ENCODE assay signal across 28 cellular contexts in genomic region chr11:117960406-117960805, GRCh38. TPM values are rescaled to one million over a fixed set of nuclear protein-coding genes. Genes with fewer than 3 reads are reported as not detected.
DNase-seq lines count a peak whose midpoint lies in the region; ATAC-seq lines count a peak whose summit lies in the region.
"Had no signal": no experiment of that assay in that cellular context is flagged by ENCODE, and none has a peak within 500 bp of the region (broad histone marks: within the 10 kb centered on the region; RNA-seq: fewer than 3 reads in every experiment).

No MANE protein-coding gene starts in this region.

- CTCF ChIA-PET in activated naive CD4-positive, alpha-beta T cell treated with anti-CD3 and anti-CD28 coated beads for 36 hours (lab: Charles Lee), result interaction anchor here (0.6 to 2.1 kb wide), 9 partner anchors 10 to 153 kb away, joined by 3 to 13 read pairs (median 4); no protein-coding TSS in a partner anchor
- CTCF ChIA-PET in activated naive CD4-positive, alpha-beta T cell treated with anti-CD3 and anti-CD28 coated beads, Interleukin-2, amount 10 ng/mL, durations not matched to agents 7 days and 5 days (lab: Charles Lee), result interaction anchor here (1.4 to 2.8 kb wide), 3 partner anchors 9 to 26 kb away, joined by 5 to 14 read pairs (median 5); partner anchors contain the start of gene IL10RA

- H3K9me3 Mint-ChIP-seq in activated naive CD4-positive, alpha-beta T cell treated with anti-CD3 and anti-CD28 coated beads for 36 hours, result peaks cover 2% of the 10 kb centered on the region
- H3K9me3 Mint-ChIP-seq in activated naive CD4-positive, alpha-beta T cell treated with anti-CD3 and anti-CD28 coated beads, Interleukin-2, amount 10 ng/mL, durations not matched to agents 7 days and 5 days, result peaks cover 40% of the 10 kb centered on the region
- H3K9me3 Mint-ChIP-seq in activated T-helper 17 cell treated with anti-CD3 and anti-CD28 coated beads, Interleukin-2, amount 50 U/mL, for 72 hours, result peaks cover 5% of the 10 kb centered on the region
- peaks cover 0 to 25% (median 15%) of the 10 kb centered on the region in 9 donors for H3K9me3 Mint-ChIP-seq in naive thymus-derived CD8-positive, alpha-beta T cell
- H3K9me3 Mint-ChIP-seq: endodermal cell, H9 had no signal

- peaks cover 24% of the 10 kb centered on the region for H3K4me1 Mint-ChIP-seq in activated naive CD4-positive, alpha-beta T cell treated with anti-CD3 and anti-CD28 coated beads for 36 hours (ENCODE audit: low read depth)
- H3K4me1 Mint-ChIP-seq in activated naive CD4-positive, alpha-beta T cell treated with anti-CD3 and anti-CD28 coated beads, Interleukin-2, amount 10 ng/mL, durations not matched to agents 7 days and 5 days, result peaks cover 33% of the 10 kb centered on the region
- peaks cover 20% of the 10 kb centered on the region for H3K4me1 Mint-ChIP-seq in activated T-helper 17 cell treated with anti-CD3 and anti-CD28 coated beads, Interleukin-2, amount 50 U/mL, for 72 hours
- H3K4me1 Mint-ChIP-seq in naive thymus-derived CD8-positive, alpha-beta T cell, result peaks cover 21 to 66% (median 50%) of the 10 kb centered on the region in 4 donors
- H3K4me1 Mint-ChIP-seq: endodermal cell had no signal

- H3K9me3 ChIP-seq in Karpas-422 (ENCODE audit: low read length), result no peaks in the 10 kb centered on the region
- H3K9me3 ChIP-seq: esophagus squamous epithelium, Peyer's patch had no signal

- no peak overlapping the region for H3K9ac ChIP-seq in Karpas-422 (ENCODE audit: low read length)
- H3K9ac ChIP-seq: parathyroid adenoma had no signal

- no peak for DNase-seq in activated naive CD4-positive, alpha-beta T cell treated with anti-CD3 and anti-CD28 coated beads for 36 hours
- DNase-seq in activated naive CD4-positive, alpha-beta T cell treated with anti-CD3 and anti-CD28 coated beads, Interleukin-2, amount 10 ng/mL, durations not matched to agents 7 days and 5 days, result no peak
- DNase-seq in Karpas-422, result no peak
- DNase-seq in naive thymus-derived CD8-positive, alpha-beta T cell, result no peak
- no peak for DNase-seq in cortex of kidney (lab: John Stamatoyannopoulos, UW)
- DNase-seq in DMS 273 treated with DMSO at 0.1 percent for 48 hours (lab: John Stamatoyannopoulos, UW), result no peak
- DNase-seq: activated CD4-positive, CD25-positive, alpha-beta regulatory T cell; activated effector memory CD4-positive, alpha-beta T cell treated with anti-CD3 and anti-CD28 coated beads, Interleukin-2, amount 50 U/mL, for 16 hours; C1 segment of cervical spinal cord; Caco-2; DMS79; endodermal cell; esophagus squamous epithelium; foreskin melanocyte; GF-D8; H9; heart right ventricle; NCI-H2029; NCI-H526; Peyer's patch; SHP77 treated with DMSO at 0.1 percent for 48 hours had no signal

- H3K27ac Mint-ChIP-seq in activated naive CD4-positive, alpha-beta T cell treated with anti-CD3 and anti-CD28 coated beads for 36 hours, result peak overlapping the region; percentile 13
- no peak overlapping the region for H3K27ac Mint-ChIP-seq in activated naive CD4-positive, alpha-beta T cell treated with anti-CD3 and anti-CD28 coated beads, Interleukin-2, amount 10 ng/mL, durations not matched to agents 7 days and 5 days
- H3K27ac Mint-ChIP-seq in activated T-helper 17 cell treated with anti-CD3 and anti-CD28 coated beads, Interleukin-2, amount 50 U/mL, for 72 hours, result peak overlapping the region; percentile 16
- H3K27ac Mint-ChIP-seq in naive thymus-derived CD8-positive, alpha-beta T cell, result peak overlapping the region in 7 of 10 donors; percentile 3 to 73 (median 8)
- H3K27ac Mint-ChIP-seq: endodermal cell, H9, IgD-negative memory B cell had no signal

- intact Hi-C loops in activated naive CD4-positive, alpha-beta T cell treated with anti-CD3 and anti-CD28 coated beads for 36 hours (cut with micrococcal nuclease), result no loop called here

- no peaks in the 10 kb centered on the region for H3K9me2 ChIP-seq in Karpas-422 (replicated peaks; ENCODE audit: insufficient read depth, low read length)

- H2AFZ ChIP-seq in Karpas-422 (ENCODE audit: low read length), result no peak overlapping the region
- H2AFZ ChIP-seq: parathyroid adenoma had no signal

- ATAC-seq in activated T-helper 17 cell treated with anti-CD3 and anti-CD28 coated beads, Interleukin-2, amount 50 U/mL, for 72 hours (replicated peaks), result peak; percentile 81
- no peak for ATAC-seq in naive thymus-derived CD8-positive, alpha-beta T cell

- no peaks in the 10 kb centered on the region for H3K36me3 Mint-ChIP-seq in activated naive CD4-positive, alpha-beta T cell treated with anti-CD3 and anti-CD28 coated beads for 36 hours (ENCODE audit: low read depth)
- H3K36me3 Mint-ChIP-seq in activated naive CD4-positive, alpha-beta T cell treated with anti-CD3 and anti-CD28 coated beads, Interleukin-2, amount 10 ng/mL, durations not matched to agents 7 days and 5 days, result peaks cover 46% of the 10 kb centered on the region
- no peaks in the 10 kb centered on the region for H3K36me3 Mint-ChIP-seq in activated T-helper 17 cell treated with anti-CD3 and anti-CD28 coated beads, Interleukin-2, amount 50 U/mL, for 72 hours (ENCODE audit: low read depth)
- H3K36me3 Mint-ChIP-seq in naive thymus-derived CD8-positive, alpha-beta T cell, result peaks cover 5 to 39% (median 11%) of the 10 kb centered on the region in 3 donors

- no peak overlapping the region for H3K4me3 Mint-ChIP-seq in activated naive CD4-positive, alpha-beta T cell treated with anti-CD3 and anti-CD28 coated beads for 36 hours
- no peak overlapping the region for H3K4me3 Mint-ChIP-seq in activated naive CD4-positive, alpha-beta T cell treated with anti-CD3 and anti-CD28 coated beads, Interleukin-2, amount 10 ng/mL, durations not matched to agents 7 days and 5 days
- peak overlapping the region; percentile 10 for H3K4me3 Mint-ChIP-seq in activated T-helper 17 cell treated with anti-CD3 and anti-CD28 coated beads, Interleukin-2, amount 50 U/mL, for 72 hours
- H3K4me3 Mint-ChIP-seq in naive thymus-derived CD8-positive, alpha-beta T cell, result no peak overlapping the region
- H3K4me3 Mint-ChIP-seq: endodermal cell, H9 had no signal

- H3K4me3 ChIP-seq in Karpas-422 (ENCODE audit: low read length), result 0 out of 2 replicates have a peak overlapping the region, but pooled peaks have one; percentile 48
- H3K4me3 ChIP-seq: esophagus squamous epithelium, heart right ventricle, lung, Peyer's patch had no signal

- no peaks in the 10 kb centered on the region for H3K36me3 ChIP-seq in Karpas-422 (ENCODE audit: insufficient read depth, low read length)
- H3K36me3 ChIP-seq: esophagus squamous epithelium, heart right ventricle, Peyer's patch had no signal

- peaks cover 19% of the 10 kb centered on the region for H3K4me1 ChIP-seq in Karpas-422 (ENCODE audit: low read length)
- H3K4me1 ChIP-seq: Caco-2, esophagus squamous epithelium, parathyroid adenoma had no signal

- H3K4me2 ChIP-seq in Karpas-422 (ENCODE audit: low read depth, low read length, poor library complexity, severe bottlenecking), result peak overlapping the region; percentile 66

- H3K27me3 ChIP-seq in Karpas-422 (ENCODE audit: low read length), result no peaks in the 10 kb centered on the region
- H3K27me3 ChIP-seq: esophagus squamous epithelium, Peyer's patch had no signal

- no peaks in the 10 kb centered on the region for H3K27me3 Mint-ChIP-seq in activated naive CD4-positive, alpha-beta T cell treated with anti-CD3 and anti-CD28 coated beads for 36 hours (ENCODE audit: low read depth)
- no peaks in the 10 kb centered on the region for H3K27me3 Mint-ChIP-seq in activated naive CD4-positive, alpha-beta T cell treated with anti-CD3 and anti-CD28 coated beads, Interleukin-2, amount 10 ng/mL, durations not matched to agents 7 days and 5 days
- H3K27me3 Mint-ChIP-seq in activated T-helper 17 cell treated with anti-CD3 and anti-CD28 coated beads, Interleukin-2, amount 50 U/mL, for 72 hours, result no peaks in the 10 kb centered on the region
- no peaks in the 10 kb centered on the region for H3K27me3 Mint-ChIP-seq in naive thymus-derived CD8-positive, alpha-beta T cell
- H3K27me3 Mint-ChIP-seq: IgD-negative memory B cell had no signal

- no peak overlapping the region; the same call in 1 of the 2 replicates for H3K27ac ChIP-seq in Karpas-422 (ENCODE audit: low read length)
- H3K27ac ChIP-seq: esophagus squamous epithelium, parathyroid adenoma, Peyer's patch had no signal

- POLR2A ChIA-PET in naive thymus-derived CD8-positive, alpha-beta T cell (lab: Charles Lee), result interaction anchor here (0.8 to 2.1 kb wide), 5 partner anchors 9 to 47 kb away, joined by 4 to 10 read pairs (median 4); partner anchors contain the start of gene IL10RA

- H3K79me2 ChIP-seq in Karpas-422 (ENCODE audit: low read length), result no peaks in the 10 kb centered on the region
- H3K79me2 ChIP-seq: parathyroid adenoma had no signal

- H4K20me1 ChIP-seq in Karpas-422 (ENCODE audit: insufficient read depth, low read depth, low read length), result no peaks in the 10 kb centered on the region

RNA-seq across cellular contexts. Expression of gene IL10RA, which starts 25.8 kb away (rescaled TPM):
- 10 to 100 TPM; 11.3 to 16.1 TPM for total RNA-seq in activated naive CD4-positive, alpha-beta T cell treated with anti-CD3 and anti-CD28 coated beads for 36 hours
- total RNA-seq in Karpas-422 (2014; rRNA removed; shearing (Covaris generic); ENCODE audit: low replicate concordance), result 25.5 and 49.8 TPM in 2 replicates
- total RNA-seq in activated T-helper 17 cell treated with anti-CD3 and anti-CD28 coated beads, Interleukin-2, amount 50 U/mL, for 72 hours, result 100 to 1,000 TPM in 1 of 2 donors, 10 to 100 TPM in 1; 63.0 to 108 TPM
- 100 to 1,000 TPM; 205 to 217 TPM for total RNA-seq in naive thymus-derived CD8-positive, alpha-beta T cell
- 100 to 1,000 TPM in 2 of 3 donors, 10 to 100 TPM in 1; 99.2 to 185 (median 147) TPM for polyA plus RNA-seq in naive thymus-derived CD8-positive, alpha-beta T cell
- total RNA-seq: bronchial epithelial cell, H9, MCF 10A had no signal

RNA-seq across cellular contexts. Expression of gene TMPRSS13, which starts 31.2 kb away (rescaled TPM):
- total RNA-seq in activated naive CD4-positive, alpha-beta T cell treated with anti-CD3 and anti-CD28 coated beads for 36 hours, result under 1 TPM; 0.15 to 0.21 TPM
- total RNA-seq in Karpas-422 (2014; rRNA removed; shearing (Covaris generic); ENCODE audit: low replicate concordance), result 0.69 and 1.1 TPM in 2 replicates
- 1 to 10 TPM in 1 of 2 donors, under 1 TPM in 1; 0.61 to 2.1 TPM for total RNA-seq in activated T-helper 17 cell treated with anti-CD3 and anti-CD28 coated beads, Interleukin-2, amount 50 U/mL, for 72 hours
- 1 to 10 TPM; 4.8 to 9.2 TPM for total RNA-seq in naive thymus-derived CD8-positive, alpha-beta T cell
- polyA plus RNA-seq in naive thymus-derived CD8-positive, alpha-beta T cell, result 1 to 10 TPM in 2 of 3 donors, under 1 TPM in 1; 0.05 to 1.5 (median 1.0) TPM
- total RNA-seq: MCF 10A, Peyer's patch had no signal
- polyA plus RNA-seq: neural cell had no signal
